Comparison of ENCODE assay signal across 21 cellular contexts in the genomic region with DNA sequence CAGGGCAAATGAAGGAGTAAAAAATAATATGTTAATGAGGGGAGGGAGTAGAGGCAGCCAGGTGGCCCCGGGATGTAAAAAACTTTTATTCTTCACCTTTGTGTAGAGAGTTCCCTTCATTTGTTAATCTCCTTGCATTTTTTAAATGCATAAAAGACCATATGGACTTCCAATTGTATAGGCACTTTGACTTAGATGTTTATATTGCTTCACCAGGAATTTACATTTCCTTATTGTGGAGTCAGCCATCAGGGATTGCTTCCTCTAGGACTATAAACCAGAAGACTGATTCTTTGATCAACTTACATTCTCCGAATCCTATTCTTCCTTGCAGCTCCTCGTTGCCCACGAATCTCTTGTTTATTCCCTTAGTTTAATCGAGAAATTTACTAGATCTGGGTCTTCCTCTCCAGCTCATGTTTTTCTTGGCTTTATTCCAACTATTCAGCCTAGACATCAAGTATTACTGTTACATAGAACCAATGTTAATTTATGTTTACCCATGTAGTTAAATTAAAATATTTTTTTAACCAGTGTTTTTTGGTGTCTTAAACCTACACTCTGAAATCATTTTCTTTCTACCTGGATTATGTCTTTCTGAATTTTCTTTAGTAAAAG.
DNase-seq lines count a peak whose midpoint lies in the region; ATAC-seq, FAIRE-seq and TF ChIP-seq lines count a peak whose summit lies in the region.
"Had no signal": no experiment of that assay in that cellular context is flagged by ENCODE, and none has a peak within 500 bp of the region (broad histone marks: within the 10 kb centered on the region; RNA-seq: fewer than 3 reads in every experiment).

No MANE protein-coding gene starts in this region.

- no peaks in the 10 kb centered on the region for H3K9me3 ChIP-seq in HUES64 (ENCODE audit: insufficient read depth, low read depth, low read length)
- no peaks in the 10 kb centered on the region for H3K9me3 ChIP-seq in astrocyte (ENCODE audit: insufficient read depth, low read depth, low read length)
- no peaks in the 10 kb centered on the region for H3K9me3 ChIP-seq in iPS-20b (ENCODE audit: insufficient read depth, low read depth, low read length)
- H3K9me3 ChIP-seq: adrenal gland, ovary had no signal

- no peaks in the 10 kb centered on the region for H3K4me1 Mint-ChIP-seq in astrocyte (ENCODE audit: low read depth, unreplicated experiment)
- H3K4me1 Mint-ChIP-seq: CD8-positive, alpha-beta memory T cell had no signal

- H3K9me3 Mint-ChIP-seq in astrocyte (ENCODE audit: unreplicated experiment) = no peaks in the 10 kb centered on the region
- H3K9me3 Mint-ChIP-seq: endodermal cell; T-helper 1 cell treated with Interleukin-12 subunit alpha and Interleukin-12 subunit beta and Interleukin-4 antibody, amounts not matched to agents 30 μg/mL and 1 μg/mL, for 36 hours had no signal

- H3K4me1 ChIP-seq in HUES64 (ENCODE audit: insufficient read depth, low read length) (peaks cover 31% of the 10 kb centered on the region), astrocyte (ENCODE audit: insufficient read depth, low read length) (no peaks in the 10 kb centered on the region), iPS-20b (ENCODE audit: insufficient read depth, low read length) (peaks cover 21% of the 10 kb centered on the region; the same call in 1 of the 2 replicates)
- H3K4me1 ChIP-seq: adrenal gland had no signal

- H3K27ac ChIP-seq in HUES64 (ENCODE audit: low read depth, low read length) (peak overlapping the region; percentile 66), astrocyte (ENCODE audit: low read depth, low read length) (no peak overlapping the region), iPS-20b (ENCODE audit: low read length) (peak overlapping the region; percentile 29)
- H3K27ac ChIP-seq: adrenal gland, ovary had no signal

- H3K79me2 ChIP-seq in astrocyte (ENCODE audit: insufficient read depth, low read length) = no peaks in the 10 kb centered on the region

- no peaks in the 10 kb centered on the region for H4K20me1 ChIP-seq in astrocyte (ENCODE audit: insufficient read depth, low read length)

- H2AFZ ChIP-seq in astrocyte (ENCODE audit: low read depth, low read length) = no peak overlapping the region

- no peaks in the 10 kb centered on the region for H3K27me3 ChIP-seq in HUES64 (ENCODE audit: insufficient read depth, low read length)
- H3K27me3 ChIP-seq in astrocyte (ENCODE audit: insufficient read depth, low read length) = no peaks in the 10 kb centered on the region
- no peaks in the 10 kb centered on the region for H3K27me3 ChIP-seq in iPS-20b (ENCODE audit: insufficient read depth, low read length)
- H3K27me3 ChIP-seq: adrenal gland, ovary had no signal

- ATAC-seq in GM19395 (IDR thresholded peaks at IDR 0.05; ENCODE audit: unreplicated experiment) (no peak), GM19324 (IDR thresholded peaks at IDR 0.05; ENCODE audit: low FRiP score, unreplicated experiment) (no peak)
- ATAC-seq: GM12878, K562, left lobe of liver had no signal

- no peaks in the 10 kb centered on the region for H3K36me3 Mint-ChIP-seq in astrocyte (ENCODE audit: low read depth, unreplicated experiment)
- H3K36me3 Mint-ChIP-seq: CD8-positive, alpha-beta memory T cell had no signal

- no peak overlapping the region for H3K4me2 ChIP-seq in astrocyte (ENCODE audit: low read length)

- H3K27me3 Mint-ChIP-seq in astrocyte (ENCODE audit: low read depth, unreplicated experiment) = no peaks in the 10 kb centered on the region
- H3K27me3 Mint-ChIP-seq: CD8-positive, alpha-beta memory T cell had no signal

- no peak overlapping the region; the same call in 1 of the 2 replicates for H3K4me3 ChIP-seq in HUES64 (ENCODE audit: low read length)
- no peak overlapping the region for H3K4me3 ChIP-seq in astrocyte (ENCODE audit: insufficient read depth, low read depth, low read length)
- H3K4me3 ChIP-seq in iPS-20b (ENCODE audit: low read length) = peak overlapping the region; percentile 3; the same call in 1 of the 2 replicates
- H3K4me3 ChIP-seq: adrenal gland, GM12878, K562, ovary had no signal

- peak; percentile 30 for DNase-seq in ELR (ENCODE audit: low read depth)
- DNase-seq in astrocyte (ENCODE audit: low read depth) = peak; percentile 3
- DNase-seq in DMS 273 (lab: John Stamatoyannopoulos, UW; ENCODE audit: unreplicated experiment) = no peak
- DNase-seq in T-helper 9 cell = no peak
- DNase-seq: activated CD4-positive, CD25-positive, alpha-beta regulatory T cell; adrenal gland; CD8-positive, alpha-beta memory T cell; endodermal cell; NCI-H1092; ovary; SIG-M5; stimulated activated CD4-positive, alpha-beta T cell treated with anti-CD3 and anti-CD28 coated beads, Interleukin-2, amount 100 ng/mL, for 48 hours; substantia nigra had no signal

- TF ChIP-seq CTCF in astrocyte (IDR thresholded peaks at IDR 0.05; ENCODE audit: insufficient read depth, low read depth, low read length) = no peak

- 91% methylated on average over 4 of the region's 5 CpGs for WGBS in HUES64

- no peak overlapping the region for H3K27ac Mint-ChIP-seq in astrocyte (ENCODE audit: unreplicated experiment)
- H3K27ac Mint-ChIP-seq: CD8-positive, alpha-beta memory T cell; endodermal cell; T-helper 1 cell treated with Interleukin-12 subunit alpha and Interleukin-12 subunit beta and Interleukin-4 antibody, amounts not matched to agents 30 μg/mL and 1 μg/mL, for 36 hours had no signal

- no peak for FAIRE-seq in astrocyte (lab: Jason Lieb, UNC)
- FAIRE-seq: GM12878, K562 had no signal

- H3K9ac ChIP-seq in HUES64 (ENCODE audit: low read depth, low read length) (peak overlapping the region; percentile 15; the same call in 1 of the 2 replicates), astrocyte (ENCODE audit: low read length) (no peak overlapping the region), iPS-20b (ENCODE audit: low read depth, low read length) (peak overlapping the region; percentile 5; the same call in 1 of the 2 replicates)

- H3K36me3 ChIP-seq in HUES64 (ENCODE audit: insufficient read depth, low read length) = no peaks in the 10 kb centered on the region
- H3K36me3 ChIP-seq in astrocyte (ENCODE audit: insufficient read depth, low read length) = no peaks in the 10 kb centered on the region
- H3K36me3 ChIP-seq in iPS-20b (ENCODE audit: insufficient read depth, low read depth, low read length) = no peaks in the 10 kb centered on the region
- H3K36me3 ChIP-seq: adrenal gland, ovary had no signal

- no peak overlapping the region for H3K4me3 Mint-ChIP-seq in astrocyte (ENCODE audit: unreplicated experiment)
- H3K4me3 Mint-ChIP-seq: CD8-positive, alpha-beta memory T cell; endodermal cell; T-helper 1 cell treated with Interleukin-12 subunit alpha and Interleukin-12 subunit beta and Interleukin-4 antibody, amounts not matched to agents 30 μg/mL and 1 μg/mL, for 36 hours had no signal

Comparison
In these comparisons a context has a peak if more than half of its experiments do, and no peak if none do; other contexts are left out.
1. DNase-seq: peak in ELR (single experiment) and astrocyte (single experiment); none in DMS 273 (single experiment) and T-helper 9 cell (single experiment).